27 cellular contexts compared by ENCODE assay signal in genomic region chr16:76777721-76778120, GRCh38.
"Had no signal": no experiment of that assay in that cellular context is flagged by ENCODE, and none has a peak within 500 bp of the region (broad histone marks: within the 10 kb centered on the region; RNA-seq: fewer than 3 reads in every experiment).

No MANE protein-coding gene starts in this region.

- DNase-seq: activated CD4-positive, alpha-beta memory T cell treated with anti-CD3 and anti-CD28 coated beads for 36 hours; activated CD4-positive, alpha-beta T cell treated with anti-CD3 and anti-CD28 coated beads for 36 hours; activated CD4-positive, alpha-beta T cell treated with anti-CD3 and anti-CD28 coated beads, Interleukin-2, amount 10 ng/mL, durations not matched to agents 24 days and 14 days; activated CD4-positive, CD25-positive, alpha-beta regulatory T cell; activated CD4-positive, CD25-positive, alpha-beta regulatory T cell treated with anti-CD3 and anti-CD28 coated beads, Interleukin-2, amount 50 U/mL, for 72 hours; activated CD8-positive, alpha-beta memory T cell treated with anti-CD3 and anti-CD28 coated beads, Interleukin-2, amount 10 ng/mL, durations not matched to agents 7 days and 5 days; activated CD8-positive, alpha-beta memory T cell treated with anti-CD3 and anti-CD28 coated beads, Interleukin-2, amount 50 U/mL, for 4 hours; activated CD8-positive, alpha-beta T cell treated with anti-CD3 and anti-CD28 coated beads, Interleukin-2, amount 10 ng/mL, durations not matched to agents 7 days and 5 days; activated effector memory CD4-positive, alpha-beta T cell treated with anti-CD3 and anti-CD28 coated beads, Interleukin-2, amount 50 U/mL, for 16 hours; activated naive CD4-positive, alpha-beta T cell treated with anti-CD3 and anti-CD28 coated beads for 36 hours; activated naive CD8-positive, alpha-beta T cell treated with anti-CD3 and anti-CD28 coated beads for 36 hours; activated naive CD8-positive, alpha-beta T cell treated with anti-CD3 and anti-CD28 coated beads, Interleukin-2, amount 50 U/mL, for 24 hours; activated T-cell treated with anti-CD3 and anti-CD28 coated beads, Interleukin-2, amount 50 U/mL, for 1 hour; activated T-cell treated with anti-CD3 and anti-CD28 coated beads, Interleukin-2, amount 50 U/mL, for 48 hours; adrenal gland; amygdala; aorta; body of pancreas; dorsolateral prefrontal cortex; effector memory CD4-positive, alpha-beta T cell; endodermal cell; esophagus squamous epithelium; foreskin melanocyte; heart right ventricle; T-helper 2 cell had no signal

- H3K27me3 ChIP-seq: adrenal gland, body of pancreas, dorsolateral prefrontal cortex, esophagus squamous epithelium, gastroesophageal sphincter, heart right ventricle had no signal

- H3K4me1 ChIP-seq: adrenal gland, body of pancreas, esophagus squamous epithelium, gastroesophageal sphincter, heart right ventricle had no signal

- H3K36me3 ChIP-seq: adrenal gland, esophagus squamous epithelium, gastroesophageal sphincter, heart right ventricle had no signal

- H3K4me3 ChIP-seq: adrenal gland, body of pancreas, coronary artery, dorsolateral prefrontal cortex, esophagus squamous epithelium, gastroesophageal sphincter, heart right ventricle had no signal

- H3K9me3 ChIP-seq: body of pancreas, esophagus squamous epithelium had no signal

- H3K27ac ChIP-seq: adrenal gland, body of pancreas, coronary artery, dorsolateral prefrontal cortex, esophagus squamous epithelium, gastroesophageal sphincter, heart right ventricle had no signal

- ATAC-seq: activated CD4-positive, alpha-beta T cell treated with anti-CD3 and anti-CD28 coated beads for 36 hours; activated CD8-positive, alpha-beta memory T cell treated with anti-CD3 and anti-CD28 coated beads, Interleukin-2, amount 10 ng/mL, durations not matched to agents 7 days and 5 days; activated CD8-positive, alpha-beta T cell treated with anti-CD3 and anti-CD28 coated beads, Interleukin-2, amount 10 ng/mL, durations not matched to agents 7 days and 5 days; activated naive CD8-positive, alpha-beta T cell treated with anti-CD3 and anti-CD28 coated beads, Interleukin-2, amount 50 U/mL, for 24 hours; body of pancreas; gastroesophageal sphincter; heart right ventricle had no signal
